Comparison of ENCODE assay signal across 13 cellular contexts in genomic region chr1:214377886-214378285, GRCh38.
DNase-seq lines count a peak whose midpoint lies in the region; ATAC-seq, FAIRE-seq and TF ChIP-seq lines count a peak whose summit lies in the region.
"Had no signal": no experiment of that assay in that cellular context is flagged by ENCODE, and none has a peak within 500 bp of the region (broad histone marks: within the 10 kb centered on the region; RNA-seq: fewer than 3 reads in every experiment).

No MANE protein-coding gene starts in this region.

- H3K4me2 ChIP-seq in keratinocyte (ENCODE audit: control insufficient read depth, extremely low read depth, insufficient read depth, low read depth, low read length): peak overlapping the region; percentile 59

- H3K27me3 ChIP-seq in left ventricle myocardium inferior (ENCODE audit: low read depth): no peaks in the 10 kb centered on the region
- H3K27me3 ChIP-seq in keratinocyte (ENCODE audit: control insufficient read depth, extremely low read depth, insufficient read depth, low read length): no peaks in the 10 kb centered on the region

- H3K27me3 Mint-ChIP-seq in MCF 10A (ENCODE audit: insufficient read depth, unreplicated experiment): no peaks in the 10 kb centered on the region

- H3K9ac ChIP-seq in keratinocyte (ENCODE audit: control insufficient read depth, extremely low read depth, insufficient read depth, low read length): no peak overlapping the region

- BruUV-seq in MCF 10A (replicated peaks; lab: Mats Ljungman, UMichigan): no TSS peak

- no peaks in the 10 kb centered on the region for H3K4me1 ChIP-seq in left ventricle myocardium inferior
- peaks cover 43% of the 10 kb centered on the region for H3K4me1 ChIP-seq in keratinocyte (ENCODE audit: control insufficient read depth, extremely low read depth, insufficient read depth, low read length)

- DNase-seq in Right ventricle myocardium inferior (ENCODE audit: missing footprints) (peak; percentile 50), left ventricle myocardium inferior (no peak), MCF 10A (ENCODE audit: unreplicated experiment) (no peak), keratinocyte (ENCODE audit: low read depth, low spot score) (no peak), iPS-NIHi11 (ENCODE audit: low spot score) (no peak), mucosa of gallbladder (ENCODE audit: low spot score) (no peak), activated gamma-delta T cell (lab: John Stamatoyannopoulos, UW) (no peak)
- no peak for DNase-seq in central memory CD4-positive, alpha-beta T cell
- DNase-seq: activated naive CD8-positive, alpha-beta T cell treated with anti-CD3 and anti-CD28 coated beads, Interleukin-2, amount 10 ng/mL, durations not matched to agents 7 days and 5 days; left cardiac atrium; nephron progenitor cell had no signal

- peak; percentile 73 for FAIRE-seq in keratinocyte (lab: Jason Lieb, UNC)
- FAIRE-seq: GM12878 had no signal

- no peak overlapping the region for H2AFZ ChIP-seq in keratinocyte (ENCODE audit: control insufficient read depth, low read length)

- peaks cover 100% of the 10 kb centered on the region for H3K36me3 Mint-ChIP-seq in MCF 10A (ENCODE audit: insufficient read depth, unreplicated experiment)
- H3K36me3 Mint-ChIP-seq: activated naive CD8-positive, alpha-beta T cell treated with anti-CD3 and anti-CD28 coated beads, Interleukin-2, amount 10 ng/mL, durations not matched to agents 7 days and 5 days had no signal

- TF ChIP-seq CTCF in left ventricle myocardium inferior (IDR thresholded peaks at IDR 0.05; ENCODE audit: borderline replicate concordance) (no peak), MCF 10A (IDR thresholded peaks at IDR 0.05; ENCODE audit: unreplicated experiment) (no peak), keratinocyte (optimal IDR thresholded peaks at IDR 0.05 in 1 of 3, IDR thresholded peaks at IDR 0.05 in 1 of 3, conservative IDR thresholded peaks at IDR 0.05 in 1 of 3; ENCODE audit: extremely low read depth in 1 of 3, insufficient read depth in 2 of 3, low read length in 3 of 3) (no peak)

- H3K36me3 ChIP-seq in left ventricle myocardium inferior (peaks cover 59% of the 10 kb centered on the region), keratinocyte (ENCODE audit: control insufficient read depth in 2 of 2, extremely low read depth in 1 of 2, insufficient read depth in 2 of 2, low read length in 2 of 2) (peaks cover 15 to 19% of the 10 kb centered on the region in 2 experiments)

- CTCF ChIA-PET in MCF 10A (lab: Yijun Ruan, JAX): interaction anchor here (0.7 to 3.0 kb wide), 5 partner anchors 11 to 215 kb away, joined by 3 to 18 read pairs (median 3); no protein-coding TSS in a partner anchor

- peaks cover 11% of the 10 kb centered on the region for H3K4me1 Mint-ChIP-seq in MCF 10A (ENCODE audit: insufficient read depth, unreplicated experiment)

- H3K4me3 ChIP-seq in left ventricle myocardium inferior (no peak overlapping the region), keratinocyte (ENCODE audit: control insufficient read depth in 2 of 3, extremely low read depth in 1 of 3, insufficient read depth in 2 of 3, low read depth in 1 of 3, low read length in 3 of 3) (no peak overlapping the region)
- H3K4me3 ChIP-seq: GM12878 had no signal

- H3K9me3 ChIP-seq in left ventricle myocardium inferior (replicated peaks) (no peaks in the 10 kb centered on the region), keratinocyte (ENCODE audit: control insufficient read depth, low read depth, low read length) (no peaks in the 10 kb centered on the region)

- H3K27ac ChIP-seq in left ventricle myocardium inferior (replicated peaks): no peak overlapping the region
- peak overlapping the region; percentile 11 for H3K27ac ChIP-seq in keratinocyte (ENCODE audit: control insufficient read depth, insufficient read depth, low read length)
- H3K27ac ChIP-seq: 22Rv1 had no signal

- intact Hi-C loops in Right ventricle myocardium inferior (cut with DNase I) (no loop called here), left ventricle myocardium inferior (cut with micrococcal nuclease) (no loop called here), MCF 10A (cut with micrococcal nuclease) (no loop called here)

- no peak overlapping the region for H3K4me3 Mint-ChIP-seq in MCF 10A (ENCODE audit: unreplicated experiment)
- H3K4me3 Mint-ChIP-seq: activated naive CD8-positive, alpha-beta T cell treated with anti-CD3 and anti-CD28 coated beads, Interleukin-2, amount 10 ng/mL, durations not matched to agents 7 days and 5 days; nephron progenitor cell had no signal

- no peaks in the 10 kb centered on the region for H4K20me1 ChIP-seq in keratinocyte (ENCODE audit: control insufficient read depth, extremely low read depth, insufficient read depth, low read length)

- dilution Hi-C loops in keratinocyte (cut with MboI; ENCODE audit: extremely low pct_ligation_motif_present, low sequenced_read_pairs): no loop called here

- no peaks in the 10 kb centered on the region for H3K9me3 Mint-ChIP-seq in MCF 10A (ENCODE audit: unreplicated experiment)
- H3K9me3 Mint-ChIP-seq: activated naive CD8-positive, alpha-beta T cell treated with anti-CD3 and anti-CD28 coated beads, Interleukin-2, amount 10 ng/mL, durations not matched to agents 7 days and 5 days; nephron progenitor cell had no signal

- H3K27ac Mint-ChIP-seq in MCF 10A (ENCODE audit: low read depth, unreplicated experiment): peak overlapping the region; percentile 47
- H3K27ac Mint-ChIP-seq: nephron progenitor cell had no signal

- H3K79me2 ChIP-seq in keratinocyte (ENCODE audit: control insufficient read depth, insufficient read depth, low read length): peaks cover 13% of the 10 kb centered on the region

- POLR2A ChIA-PET in MCF 10A (lab: Yijun Ruan, JAX): interaction anchor here (0.7 to 3.3 kb wide), 4 partner anchors 9 to 225 kb away, joined by 3 to 17 read pairs (median 4); partner anchors contain the start of gene CENPF

- no peaks in the 10 kb centered on the region for H3K9me1 ChIP-seq in keratinocyte (ENCODE audit: control insufficient read depth, extremely low read depth, insufficient read depth, low read length)

- ATAC-seq in Right ventricle myocardium inferior: no peak
- ATAC-seq: left cardiac atrium had no signal
